24 cellular contexts compared by ENCODE assay signal in the genomic region with DNA sequence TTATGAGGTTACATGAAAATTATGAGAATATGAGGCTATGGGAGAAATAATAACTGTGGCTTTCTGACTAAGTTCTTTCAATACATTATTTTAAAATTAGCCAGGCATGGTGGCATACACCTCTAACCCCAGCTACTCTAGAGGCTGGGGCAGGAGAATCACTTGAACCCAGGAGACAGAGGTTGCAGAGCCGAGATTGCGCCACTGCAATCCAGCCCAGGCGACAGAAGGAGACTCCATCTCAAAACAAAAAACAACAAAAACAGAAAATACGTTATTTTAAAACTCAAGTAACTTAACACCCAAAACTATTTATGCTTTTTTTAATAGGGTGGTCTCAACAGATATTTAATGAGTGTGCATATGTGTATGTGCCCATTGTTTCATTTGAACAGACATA. TPM values are rescaled to one million over a fixed set of nuclear protein-coding genes. Genes with fewer than 3 reads are reported as not detected.
"Had no signal": no experiment of that assay in that cellular context is flagged by ENCODE, and none has a peak within 500 bp of the region (broad histone marks: within the 10 kb centered on the region; RNA-seq: fewer than 3 reads in every experiment).

No MANE protein-coding gene starts in this region.

- H3K9me3 ChIP-seq: colonic mucosa, esophagus muscularis mucosa, prostate gland had no signal

- H3K4me2 ChIP-seq: hepatocyte had no signal

- H3K27me3 ChIP-seq: colonic mucosa, esophagus muscularis mucosa, hepatocyte had no signal

- H3K27ac ChIP-seq: esophagus muscularis mucosa, hepatocyte, prostate gland had no signal

- H2AFZ ChIP-seq: hepatocyte had no signal

- ATAC-seq: left lobe of liver, right cardiac atrium had no signal

- DNase-seq: activated CD4-positive, alpha-beta T cell treated with anti-CD3 and anti-CD28 coated beads, Interleukin-2, amount 10 ng/mL, durations not matched to agents 7 days and 5 days; activated effector memory CD4-positive, alpha-beta T cell treated with Interleukin-2 at 50 U/mL for 16 hours; colonic mucosa; effector CD4-positive, alpha-beta T cell; islet precursor cell; occipital lobe; right cardiac atrium; stimulated activated CD4-positive, alpha-beta T cell treated with anti-CD3 and anti-CD28 coated beads, Interleukin-15, amount 100 ng/mL, for 24 hours; stimulated activated CD4-positive, alpha-beta T cell treated with anti-CD3 and anti-CD28 coated beads, Interleukin-4, amount 100 ng/mL, for 1 hour; stimulated activated naive CD4-positive, alpha-beta T cell; trophoblast cell had no signal

- H3K4me3 ChIP-seq: colonic mucosa, esophagus muscularis mucosa, hepatocyte, prostate gland, skin epidermis had no signal

- H3K4me3 Mint-ChIP-seq: activated CD4-positive, alpha-beta T cell treated with anti-CD3 and anti-CD28 coated beads, Interleukin-2, amount 10 ng/mL, durations not matched to agents 7 days and 5 days; activated naive CD4-positive, alpha-beta T cell treated with anti-CD3 and anti-CD28 coated beads, Interleukin-2, amount 50 U/mL, for 24 hours; memory B cell; nephron had no signal

- H3K36me3 ChIP-seq: colonic mucosa, prostate gland had no signal

- H3K27ac Mint-ChIP-seq: activated CD4-positive, alpha-beta T cell treated with anti-CD3 and anti-CD28 coated beads, Interleukin-2, amount 10 ng/mL, durations not matched to agents 7 days and 5 days; nephron had no signal

- H3K9me3 Mint-ChIP-seq: activated CD4-positive, alpha-beta T cell treated with anti-CD3 and anti-CD28 coated beads, Interleukin-2, amount 10 ng/mL, durations not matched to agents 7 days and 5 days; activated naive CD4-positive, alpha-beta T cell treated with anti-CD3 and anti-CD28 coated beads, Interleukin-2, amount 50 U/mL, for 24 hours; memory B cell; nephron had no signal

- H3K27me3 Mint-ChIP-seq: activated CD4-positive, alpha-beta T cell treated with anti-CD3 and anti-CD28 coated beads, Interleukin-2, amount 10 ng/mL, durations not matched to agents 7 days and 5 days; activated naive CD4-positive, alpha-beta T cell treated with anti-CD3 and anti-CD28 coated beads, Interleukin-2, amount 50 U/mL, for 24 hours; memory B cell had no signal

RNA-seq across cellular contexts. Expression of a gene that starts 55.5 kb away (rescaled TPM):
- total RNA-seq: activated CD4-positive, alpha-beta T cell treated with anti-CD3 and anti-CD28 coated beads, Interleukin-2, amount 10 ng/mL, durations not matched to agents 7 days and 5 days; activated CD8-positive, alpha-beta memory T cell treated with anti-CD3 and anti-CD28 coated beads for 36 hours; cardiac septum; colonic mucosa; esophagus muscularis mucosa; fibroblast of villous mesenchyme; glomerular endothelial cell; hepatocyte; left lobe of liver; occipital lobe; right cardiac atrium; subcutaneous adipose tissue had no signal
- polyA plus RNA-seq: hepatocyte, right cardiac atrium had no signal
